Comparison of ENCODE assay signal across 1 cellular context in genomic region chr1:205472737-205473565, GRCh38.
TF ChIP-seq lines count a peak whose summit lies in the region.

No MANE protein-coding gene starts in this region.

TF ChIP-seq in H1, 55 proteins besides CTCF, POLR2A, EP300 and RAD21:
- TF ChIP-seq HDAC6 (IDR thresholded peaks at IDR 0.05; ENCODE audit: low read depth, low read length) (no peak), TBP (IDR thresholded peaks at IDR 0.05; ENCODE audit: low read depth, low read length) (no peak), TAF1 (IDR thresholded peaks at IDR 0.05; ENCODE audit: low read depth, low read length) (no peak), SP2 (IDR thresholded peaks at IDR 0.05; ENCODE audit: low read length) (no peak), GABPA (IDR thresholded peaks at IDR 0.05; ENCODE audit: borderline replicate concordance, insufficient read depth, low read length) (no peak), SIRT6 (IDR thresholded peaks at IDR 0.05; ENCODE audit: low read length) (no peak), BRCA1 (IDR thresholded peaks at IDR 0.05; ENCODE audit: low read depth, low read length) (no peak)
